In the genomic region with DNA sequence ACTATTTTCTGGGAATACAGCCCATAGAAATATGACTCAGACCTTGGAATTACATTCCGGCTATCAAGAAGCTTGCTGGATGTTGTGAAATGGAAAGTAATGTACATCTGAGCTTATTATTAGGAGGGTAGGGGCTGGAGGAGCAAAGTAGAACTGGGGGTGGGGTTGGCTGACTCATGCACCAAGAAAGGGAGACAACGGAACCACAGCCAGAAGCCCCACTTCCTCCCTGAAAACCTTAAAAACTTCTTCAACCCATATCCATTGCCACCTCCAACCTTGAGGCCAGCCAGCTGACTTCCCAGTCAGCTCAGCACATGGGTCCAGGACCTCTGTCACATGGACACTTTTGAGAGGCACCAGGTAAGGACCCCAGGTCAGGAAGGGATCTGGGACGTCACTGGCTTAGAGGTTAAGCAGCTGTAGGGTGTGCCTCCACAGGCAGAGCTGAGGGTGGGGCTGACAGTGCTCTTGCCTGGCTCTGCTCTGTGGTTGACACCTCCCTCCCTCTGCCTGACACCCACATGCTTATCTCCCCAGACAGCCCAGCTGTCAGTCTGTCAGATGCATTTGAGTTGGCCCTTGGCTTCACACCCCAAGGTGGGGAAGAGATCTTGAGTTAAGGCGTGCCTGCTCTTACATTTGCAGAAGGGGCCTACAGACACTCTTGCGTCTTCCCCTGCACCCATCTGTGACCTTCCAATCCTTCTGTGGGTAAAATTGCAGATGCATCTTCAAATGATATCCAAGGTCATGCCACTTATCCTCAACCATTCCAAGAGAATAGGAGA, we compare ENCODE assay signal across 1 cellular context.
TF ChIP-seq lines count a peak whose summit lies in the region.

No MANE protein-coding gene starts in this region.

TF ChIP-seq in GM12878, 131 proteins besides CTCF, POLR2A, EP300 and RAD21 (continued from another document):
- TF ChIP-seq CEBPZ (IDR thresholded peaks at IDR 0.05; ENCODE audit: low read depth, low read length) (no peak), BHLHE40 (IDR thresholded peaks at IDR 0.05; ENCODE audit: borderline replicate concordance in 1 of 2, low read depth in 2 of 2, low read length in 1 of 2) (peak; percentile 27 to 69; a peak in 3 of 4 replicates), HCFC1 (IDR thresholded peaks at IDR 0.05; ENCODE audit: low read length) (no peak), SMARCA5 (IDR thresholded peaks at IDR 0.05) (no peak), SP1 (IDR thresholded peaks at IDR 0.05; ENCODE audit: low read depth, low read length) (peak; percentile 7), SIN3A (IDR thresholded peaks at IDR 0.05; ENCODE audit: low read depth, low read length) (no peak; the same call in 1 of the 2 replicates), JUNB (IDR thresholded peaks at IDR 0.05) (no peak), HDAC6 (IDR thresholded peaks at IDR 0.05; ENCODE audit: unreplicated experiment) (no peak), POLR2AphosphoS5 (IDR thresholded peaks at IDR 0.05; ENCODE audit: low read length) (no peak), E4F1 (IDR thresholded peaks at IDR 0.05; ENCODE audit: borderline replicate concordance, partially characterized antibody) (no peak), HDAC2 (IDR thresholded peaks at IDR 0.05) (no peak), SMAD1 (IDR thresholded peaks at IDR 0.05; ENCODE audit: low read depth, partially characterized antibody) (no peak), KDM1A (IDR thresholded peaks at IDR 0.05; ENCODE audit: borderline replicate concordance) (no peak), CHD2 (IDR thresholded peaks at IDR 0.05; ENCODE audit: borderline replicate concordance, low read depth, low read length) (no peak), PBX3 (IDR thresholded peaks at IDR 0.05; ENCODE audit: insufficient replicate concordance, low read depth, low read length) (peak; percentile 82), MAX (IDR thresholded peaks at IDR 0.05; ENCODE audit: low read depth, low read length) (no peak)
- TF ChIP-seq, protein P1, sequence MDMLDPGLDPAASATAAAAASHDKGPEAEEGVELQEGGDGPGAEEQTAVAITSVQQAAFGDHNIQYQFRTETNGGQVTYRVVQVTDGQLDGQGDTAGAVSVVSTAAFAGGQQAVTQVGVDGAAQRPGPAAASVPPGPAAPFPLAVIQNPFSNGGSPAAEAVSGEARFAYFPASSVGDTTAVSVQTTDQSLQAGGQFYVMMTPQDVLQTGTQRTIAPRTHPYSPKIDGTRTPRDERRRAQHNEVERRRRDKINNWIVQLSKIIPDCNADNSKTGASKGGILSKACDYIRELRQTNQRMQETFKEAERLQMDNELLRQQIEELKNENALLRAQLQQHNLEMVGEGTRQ (IDR thresholded peaks at IDR 0.05; ENCODE audit: borderline replicate concordance, low read depth, low read length), result no peak; the same call in 1 of the 2 replicates
- TF ChIP-seq, protein P2, sequence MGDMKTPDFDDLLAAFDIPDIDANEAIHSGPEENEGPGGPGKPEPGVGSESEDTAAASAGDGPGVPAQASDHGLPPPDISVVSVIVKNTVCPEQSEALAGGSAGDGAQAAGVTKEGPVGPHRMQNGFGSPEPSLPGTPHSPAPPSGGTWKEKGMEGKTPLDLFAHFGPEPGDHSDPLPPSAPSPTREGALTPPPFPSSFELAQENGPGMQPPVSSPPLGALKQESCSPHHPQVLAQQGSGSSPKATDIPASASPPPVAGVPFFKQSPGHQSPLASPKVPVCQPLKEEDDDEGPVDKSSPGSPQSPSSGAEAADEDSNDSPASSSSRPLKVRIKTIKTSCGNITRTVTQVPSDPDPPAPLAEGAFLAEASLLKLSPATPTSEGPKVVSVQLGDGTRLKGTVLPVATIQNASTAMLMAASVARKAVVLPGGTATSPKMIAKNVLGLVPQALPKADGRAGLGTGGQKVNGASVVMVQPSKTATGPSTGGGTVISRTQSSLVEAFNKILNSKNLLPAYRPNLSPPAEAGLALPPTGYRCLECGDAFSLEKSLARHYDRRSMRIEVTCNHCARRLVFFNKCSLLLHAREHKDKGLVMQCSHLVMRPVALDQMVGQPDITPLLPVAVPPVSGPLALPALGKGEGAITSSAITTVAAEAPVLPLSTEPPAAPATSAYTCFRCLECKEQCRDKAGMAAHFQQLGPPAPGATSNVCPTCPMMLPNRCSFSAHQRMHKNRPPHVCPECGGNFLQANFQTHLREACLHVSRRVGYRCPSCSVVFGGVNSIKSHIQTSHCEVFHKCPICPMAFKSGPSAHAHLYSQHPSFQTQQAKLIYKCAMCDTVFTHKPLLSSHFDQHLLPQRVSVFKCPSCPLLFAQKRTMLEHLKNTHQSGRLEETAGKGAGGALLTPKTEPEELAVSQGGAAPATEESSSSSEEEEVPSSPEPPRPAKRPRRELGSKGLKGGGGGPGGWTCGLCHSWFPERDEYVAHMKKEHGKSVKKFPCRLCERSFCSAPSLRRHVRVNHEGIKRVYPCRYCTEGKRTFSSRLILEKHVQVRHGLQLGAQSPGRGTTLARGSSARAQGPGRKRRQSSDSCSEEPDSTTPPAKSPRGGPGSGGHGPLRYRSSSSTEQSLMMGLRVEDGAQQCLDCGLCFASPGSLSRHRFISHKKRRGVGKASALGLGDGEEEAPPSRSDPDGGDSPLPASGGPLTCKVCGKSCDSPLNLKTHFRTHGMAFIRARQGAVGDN (IDR thresholded peaks at IDR 0.05), result no peak
